In the genomic region with DNA sequence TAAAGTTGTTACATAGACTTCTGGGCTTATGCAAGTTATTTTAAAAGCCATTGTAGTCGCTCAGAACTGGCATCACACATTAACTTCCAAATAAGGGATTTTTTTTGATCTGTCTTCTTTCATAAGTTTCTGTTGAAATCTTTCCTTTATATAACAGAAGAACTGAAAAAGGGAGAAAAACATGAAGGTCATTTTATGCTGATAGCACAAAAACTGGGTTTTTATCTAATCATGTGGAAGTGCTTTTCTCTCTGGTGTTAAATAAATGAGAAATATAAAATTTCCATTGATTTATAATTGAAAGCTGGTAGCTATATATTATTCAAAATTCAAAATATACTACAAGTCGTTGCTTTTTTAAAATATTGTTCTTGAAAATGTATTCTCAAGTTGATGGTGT, we compare ENCODE assay signal across 22 cellular contexts.
"Had no signal": no experiment of that assay in that cellular context is flagged by ENCODE, and none has a peak within 500 bp of the region (broad histone marks: within the 10 kb centered on the region; RNA-seq: fewer than 3 reads in every experiment).

No MANE protein-coding gene starts in this region.

- H3K9me3 ChIP-seq: esophagus muscularis mucosa, left ventricle myocardium inferior, lower lobe of right lung, ovary, right atrium auricular region had no signal

- H3K4me3 ChIP-seq: dorsolateral prefrontal cortex, esophagus muscularis mucosa, left ventricle myocardium inferior, lower lobe of right lung, neural progenitor cell, ovary, right atrium auricular region had no signal

- H3K4me3 Mint-ChIP-seq: immature natural killer cell; memory B cell; natural killer cell treated with Interleukin-12 subunit alpha and Interleukin-12 subunit beta and Interleukin-15 and Interleukin-18, amount 100 ng/mL, for 72 hours; neural progenitor cell; type B pancreatic cell had no signal

- FAIRE-seq: urothelium cell line had no signal

- H3K27ac Mint-ChIP-seq: memory B cell; natural killer cell treated with Interleukin-12 subunit alpha and Interleukin-12 subunit beta and Interleukin-15 and Interleukin-18, amount 100 ng/mL, for 72 hours; neural progenitor cell; type B pancreatic cell had no signal

- H3K4me1 Mint-ChIP-seq: neural progenitor cell had no signal

- ATAC-seq: left cardiac atrium; lower lobe of right lung; natural killer cell treated with Interleukin-12 subunit alpha and Interleukin-12 subunit beta and Interleukin-15 and Interleukin-18, amount 100 ng/mL, for 72 hours had no signal

- DNase-seq: cortex of kidney; dorsolateral prefrontal cortex; effector memory CD4-positive, alpha-beta T cell; foreskin keratinocyte; immature natural killer cell; kidney; left cardiac atrium; left ventricle myocardium inferior; lower lobe of right lung; midbrain; nucleus accumbens; ovary; small intestine; stimulated activated CD4-positive, alpha-beta T cell treated with anti-CD3 and anti-CD28 coated beads, Interleukin-2, amount 100 ng/mL, for 48 hours; stimulated activated naive CD4-positive, alpha-beta T cell treated with Interleukin-2 at 50 U/mL for 16 hours had no signal

- H3K36me3 ChIP-seq: esophagus muscularis mucosa, left ventricle myocardium inferior, lower lobe of right lung, neural progenitor cell, ovary, right atrium auricular region had no signal

- H3K27me3 ChIP-seq: esophagus muscularis mucosa, foreskin keratinocyte, neural progenitor cell, ovary, right atrium auricular region had no signal

- H3K4me2 ChIP-seq: neural progenitor cell had no signal

- H3K36me3 Mint-ChIP-seq: immature natural killer cell; memory B cell; natural killer cell treated with Interleukin-12 subunit alpha and Interleukin-12 subunit beta and Interleukin-15 and Interleukin-18, amount 100 ng/mL, for 72 hours; neural progenitor cell; type B pancreatic cell had no signal

- H2AFZ ChIP-seq: neural progenitor cell had no signal

- H3K9ac ChIP-seq: neural progenitor cell had no signal

- H3K9me3 Mint-ChIP-seq: immature natural killer cell; natural killer cell treated with Interleukin-12 subunit alpha and Interleukin-12 subunit beta and Interleukin-15 and Interleukin-18, amount 100 ng/mL, for 72 hours; neural progenitor cell; type B pancreatic cell had no signal

- H3K27ac ChIP-seq: dorsolateral prefrontal cortex, foreskin keratinocyte, left ventricle myocardium inferior, lower lobe of right lung, neural progenitor cell, ovary, right atrium auricular region had no signal

- H3K27me3 Mint-ChIP-seq: memory B cell, type B pancreatic cell had no signal
